8 cellular contexts compared by ENCODE assay signal in the genomic region with DNA sequence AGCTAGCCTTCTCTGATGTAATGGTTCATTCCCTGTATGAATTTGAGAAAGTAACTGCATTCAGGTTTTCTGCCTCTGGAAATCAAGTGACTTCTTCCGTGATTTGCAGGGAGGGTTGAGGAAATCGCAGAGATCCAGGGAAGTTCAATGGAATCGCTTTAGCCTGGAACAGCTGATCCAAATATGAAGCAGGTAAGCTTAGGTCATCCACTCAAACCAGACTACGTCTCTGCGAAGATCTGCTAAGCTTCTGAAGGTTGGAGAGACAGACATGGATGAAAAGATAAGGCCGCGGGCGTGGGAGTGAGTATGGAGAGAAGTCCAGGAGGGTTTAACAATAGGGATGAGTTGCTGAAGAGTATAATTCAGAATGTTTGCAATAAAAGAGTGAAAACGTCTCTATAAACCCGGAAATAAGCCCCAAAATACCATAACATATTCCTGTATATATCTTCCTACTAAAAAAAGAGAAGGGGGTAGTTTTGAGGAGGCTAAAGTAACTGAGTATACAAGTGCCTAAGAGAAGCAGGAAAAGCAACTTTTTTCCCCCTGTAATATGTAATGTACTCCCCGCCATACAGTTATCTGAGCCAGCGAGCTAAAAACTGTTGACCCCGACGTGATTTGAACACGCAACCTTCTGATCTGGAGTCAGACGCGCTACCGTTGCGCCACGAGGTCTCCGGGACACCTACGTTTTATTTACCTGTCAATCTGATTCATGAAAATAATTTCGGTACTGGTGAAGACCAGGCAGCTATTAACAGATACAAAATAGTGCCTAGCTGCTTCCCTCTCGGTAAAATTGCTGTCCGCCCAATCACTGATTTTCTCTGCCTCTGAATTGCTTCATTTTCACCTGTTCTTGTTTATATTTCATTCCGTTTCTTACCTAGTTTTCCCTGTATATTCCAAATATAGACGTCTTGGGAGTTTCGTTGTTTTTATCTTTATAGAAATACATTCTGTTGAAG. TPM values are rescaled to one million over a fixed set of nuclear protein-coding genes. Genes with fewer than 3 reads are reported as not detected.
DNase-seq lines count a peak whose midpoint lies in the region; ATAC-seq and TF ChIP-seq lines count a peak whose summit lies in the region.

No MANE protein-coding gene starts in this region.

- peak; percentile 84 for DNase-seq in GM12865 (ENCODE audit: low read depth)
- DNase-seq in NCI-H146 treated with DMSO at 0.1 percent for 48 hours (lab: John Stamatoyannopoulos, UW; ENCODE audit: unreplicated experiment) = peak; percentile 71
- DNase-seq in activated CD4-positive, CD25-positive, alpha-beta regulatory T cell (lab: John Stamatoyannopoulos, UW) = peak in 3 of 4 experiments; percentile 1 to 35 (median 13)
- no peak for DNase-seq in effector memory CD4-positive, alpha-beta T cell
- DNase-seq in skeletal muscle cell (ENCODE audit: low read depth) = no peak
- DNase-seq in thyroid gland = no peak

- H3K9me3 ChIP-seq in effector memory CD4-positive, alpha-beta T cell (ENCODE audit: control insufficient read depth, low read length) = no peaks in the 10 kb centered on the region
- H3K9me3 ChIP-seq in thyroid gland = no peaks in the 10 kb centered on the region

- intact Hi-C loops in thyroid gland (cut with DNase I) = no loop called here

- no peak for TF ChIP-seq CTCF in GM12865 (IDR thresholded peaks at IDR 0.05; ENCODE audit: insufficient read depth, low read depth, low read length, missing control alignments)
- TF ChIP-seq CTCF in thyroid gland (IDR thresholded peaks at IDR 0.05) = no peak

- no peaks in the 10 kb centered on the region for H3K36me3 ChIP-seq in effector memory CD4-positive, alpha-beta T cell (ENCODE audit: control insufficient read depth, insufficient read depth, low read length)
- no peaks in the 10 kb centered on the region for H3K36me3 ChIP-seq in thyroid gland

- H3K4me3 ChIP-seq in GM12865 (ENCODE audit: low read depth, low read length) (peak overlapping the region; percentile 96), skeletal muscle cell (ENCODE audit: low read depth, low read length) (peak overlapping the region; percentile 55), thyroid gland (replicated peaks in 1 of 3) (no peak overlapping the region)
- H3K4me3 ChIP-seq in effector memory CD4-positive, alpha-beta T cell (ENCODE audit: insufficient read depth, low read depth, low read length, poor library complexity, severe bottlenecking) = peak overlapping the region; percentile 30

- ATAC-seq in GM18861 (IDR thresholded peaks at IDR 0.05; ENCODE audit: unreplicated experiment) = no peak
- ATAC-seq in HG02642 (IDR thresholded peaks at IDR 0.05; ENCODE audit: poor library complexity, unreplicated experiment) = no peak

- 15% methylated on average over 28 of the region's 28 CpGs for WGBS in thyroid gland, 2 donors

- H3K4me1 ChIP-seq in effector memory CD4-positive, alpha-beta T cell (ENCODE audit: control insufficient read depth, insufficient read depth, low read length, poor library complexity, severe bottlenecking) = peaks cover 5% of the 10 kb centered on the region
- no peaks in the 10 kb centered on the region for H3K4me1 ChIP-seq in thyroid gland

- H3K27ac ChIP-seq in effector memory CD4-positive, alpha-beta T cell (ENCODE audit: insufficient read depth, low read length, poor library complexity, severe bottlenecking) = no peak overlapping the region
- H3K27ac ChIP-seq in thyroid gland = no peak overlapping the region

- peaks cover 9% of the 10 kb centered on the region for H3K27me3 ChIP-seq in effector memory CD4-positive, alpha-beta T cell (replicated peaks; ENCODE audit: control insufficient read depth, insufficient read depth, low read length, poor library complexity, severe bottlenecking)
- peaks cover 35% of the 10 kb centered on the region for H3K27me3 ChIP-seq in thyroid gland

- TF ChIP-seq POLR2A in thyroid gland (IDR thresholded peaks at IDR 0.05) = no peak

RNA-seq across cellular contexts. Expression of a gene that starts 33.9 kb away (rescaled TPM):
- total RNA-seq in thyroid gland = 10 to 100 TPM in 3 of 4 donors, 1 to 10 TPM in 1; 9.7 to 25.0 (median 15.0) TPM

RNA-seq across cellular contexts. Expression of a gene that starts 51.8 kb away (rescaled TPM):
- 1 to 10 TPM; 8.1 to 9.3 (median 8.3) TPM for total RNA-seq in thyroid gland

Comparison
In these comparisons a context has a peak if more than half of its experiments do, and no peak if none do; other contexts are left out.
1. DNase-seq: peak in GM12865 (single experiment), NCI-H146 treated with DMSO at 0.1 percent for 48 hours (single experiment) and activated CD4-positive, CD25-positive, alpha-beta regulatory T cell (3 of 4); none in effector memory CD4-positive, alpha-beta T cell (0 of 3), skeletal muscle cell (single experiment) and thyroid gland (0 of 2).
2. H3K4me3 ChIP-seq: peak in GM12865 (single experiment), effector memory CD4-positive, alpha-beta T cell (single experiment) and skeletal muscle cell (single experiment); none in thyroid gland (0 of 3).